15 cellular contexts compared by ENCODE assay signal in genomic region chr15:89642106-89642505, GRCh38. TPM values are rescaled to one million over a fixed set of nuclear protein-coding genes. Genes with fewer than 3 reads are reported as not detected.
"Had no signal": no experiment of that assay in that cellular context is flagged by ENCODE, and none has a peak within 500 bp of the region (broad histone marks: within the 10 kb centered on the region; RNA-seq: fewer than 3 reads in every experiment).

No MANE protein-coding gene starts in this region.

- H3K4me1 ChIP-seq: ascending aorta had no signal

- H3K36me3 ChIP-seq: thyroid gland had no signal

- H3K9me3 ChIP-seq: ascending aorta, esophagus muscularis mucosa, thyroid gland had no signal

- H3K27me3 ChIP-seq: ascending aorta, esophagus muscularis mucosa, thyroid gland had no signal

- ATAC-seq: activated CD4-positive, alpha-beta T cell treated with anti-CD3 and anti-CD28 coated beads for 36 hours; stimulated activated naive B cell treated with anti-CD40 and anti-IgM and Interleukin-4, amounts not matched to agents 10 μg/mL and 1 μg/mL and 100 μg/mL, for 72 hours; WTC11 had no signal

- H3K27ac ChIP-seq: ascending aorta, esophagus muscularis mucosa, thyroid gland had no signal

- H3K4me3 ChIP-seq: ascending aorta, esophagus muscularis mucosa, lung, thyroid gland had no signal

- DNase-seq: activated CD4-positive, alpha-beta memory T cell treated with anti-CD3 and anti-CD28 coated beads for 36 hours; activated CD4-positive, alpha-beta T cell treated with anti-CD3 and anti-CD28 coated beads for 36 hours; activated naive CD4-positive, alpha-beta T cell treated with anti-CD3 and anti-CD28 coated beads, Interleukin-2, amount 50 U/mL, for 16 hours; activated T-cell treated with anti-CD3 and anti-CD28 coated beads, Interleukin-2, amount 50 U/mL, for 24 hours; cerebellar nuclear complex; effector CD8-positive, alpha-beta T cell; immature natural killer cell; stimulated activated naive B cell treated with anti-CD40 and anti-IgM and Interleukin-4, amounts not matched to agents 10 μg/mL and 1 μg/mL and 100 μg/mL, for 72 hours; thyroid gland had no signal

RNA-seq across cellular contexts. Expression of gene PLIN1, which starts 37.1 kb away (rescaled TPM):
- total RNA-seq: activated T-helper 2 cell treated with anti-CD3 and anti-CD28 coated beads, Interferon-gamma antibody, Interleukin-2, Interleukin-4, amounts not matched to agents 10 μg/mL and 5 μg/mL and 100 μg/mL, durations not matched to agents 14 hours and 24 hours and 36 hours had no signal

RNA-seq across cellular contexts. Expression of gene WDR93, which starts 48.5 kb away (rescaled TPM):
- total RNA-seq: activated CD4-positive, alpha-beta memory T cell treated with anti-CD3 and anti-CD28 coated beads for 36 hours; activated CD4-positive, alpha-beta T cell treated with anti-CD3 and anti-CD28 coated beads for 36 hours; activated T-helper 2 cell treated with anti-CD3 and anti-CD28 coated beads, Interferon-gamma antibody, Interleukin-2, Interleukin-4, amounts not matched to agents 10 μg/mL and 5 μg/mL and 100 μg/mL, durations not matched to agents 14 hours and 24 hours and 36 hours; ascending aorta; natural killer cell treated with Interleukin-12 subunit alpha and Interleukin-12 subunit beta and Interleukin-15 and Interleukin-18, amount 100 ng/mL, for 72 hours; WTC11 had no signal
